8 cellular contexts compared by ENCODE assay signal in genomic region chr1:156295391-156295947, GRCh38. TPM values are rescaled to one million over a fixed set of nuclear protein-coding genes. Genes with fewer than 3 reads are reported as not detected.
DNase-seq lines count a peak whose midpoint lies in the region; ATAC-seq, FAIRE-seq and TF ChIP-seq lines count a peak whose summit lies in the region.

Gene GLMP (minus strand): TSS chr1:156295679. CDS start chr1:156295645, 34 bp downstream.

- H3K4me3 ChIP-seq in BE2C (ENCODE audit: low read depth, low read length), result peak within 1 kb of the TSS; percentile 83
- peak within 1 kb of the TSS; percentile 89 for H3K4me3 ChIP-seq in endocrine pancreas (ENCODE audit: control insufficient read depth, insufficient read depth, low read length)
- H3K4me3 ChIP-seq in lung, result peak within 1 kb of the TSS; percentile 75

- TF ChIP-seq POLR2A in H54 (IDR thresholded peaks at IDR 0.05; ENCODE audit: low read depth, low read length), result peak; percentile 45; the same call in 1 of the 2 replicates

- FAIRE-seq in H54 (lab: Jason Lieb, UNC), result no peak

- in situ Hi-C loops in KBM-7 (cut with MboI; ENCODE audit: low pct_unique_long_range_greater_than_20kb, low sequenced_read_pairs), result no loop called here

- no peaks in the 10 kb centered on the region for H3K4me1 ChIP-seq in BE2C
- peaks cover 4% of the 10 kb centered on the region for H3K4me1 ChIP-seq in endocrine pancreas (ENCODE audit: control insufficient read depth, insufficient read depth, low read length)
- peaks cover 2 to 14% of the 10 kb centered on the region in 2 donors for H3K4me1 ChIP-seq in lung (ENCODE audit: control insufficient read depth in 2 of 2, insufficient read depth in 2 of 2, low read length in 2 of 2)

- TF ChIP-seq CTCF in BE2C (IDR thresholded peaks at IDR 0.05; ENCODE audit: low read depth, low read length), result no peak
- TF ChIP-seq CTCF in lung (IDR thresholded peaks at IDR 0.05; ENCODE audit: control extremely low read depth, extremely low read depth), result no peak

- H3K27me3 ChIP-seq in BE2C, result no peaks in the 10 kb centered on the region
- no peaks in the 10 kb centered on the region for H3K27me3 ChIP-seq in endocrine pancreas (ENCODE audit: control insufficient read depth, insufficient read depth, low read length)
- H3K27me3 ChIP-seq in lung (ENCODE audit: control insufficient read depth, insufficient read depth), result no peaks in the 10 kb centered on the region

- 1% methylated on average over 17 of the region's 17 CpGs for WGBS in lung, 2 donors

- peak within 1 kb of the TSS in 1 of 2 donors; percentile 60 for H3K27ac ChIP-seq in lung (ENCODE audit: low read depth in 1 of 2, low read length in 1 of 2)

- no peaks in the 10 kb centered on the region for H3K36me3 ChIP-seq in BE2C
- no peaks in the 10 kb centered on the region for H3K36me3 ChIP-seq in endocrine pancreas (ENCODE audit: control insufficient read depth, insufficient read depth, low read length)
- peaks cover 0 to 2% of the 10 kb centered on the region in 2 donors for H3K36me3 ChIP-seq in lung (ENCODE audit: control insufficient read depth in 2 of 2, insufficient read depth in 2 of 2, low read length in 2 of 2)

- peak within 1 kb of the TSS; percentile 88 for H3K9ac ChIP-seq in endocrine pancreas (ENCODE audit: control insufficient read depth, insufficient read depth, low read length)

- H3K9me3 ChIP-seq in BE2C (no peaks in the 10 kb centered on the region), endocrine pancreas (ENCODE audit: control insufficient read depth, low read length) (no peaks in the 10 kb centered on the region), lung (ENCODE audit: control insufficient read depth in 2 of 2, insufficient read depth in 1 of 2, low read length in 1 of 2) (no peaks in the 10 kb centered on the region)

- ATAC-seq in lung (ENCODE audit: insufficient read depth, low FRiP score), result peak; percentile 62

- DNase-seq in BE2C, result peak; percentile 62
- peak; percentile 73 for DNase-seq in H54 (ENCODE audit: insufficient read length, low spot score)
- DNase-seq in NCI-H526 (lab: John Stamatoyannopoulos, UW), result peak; percentile 60 to 82
- peak; percentile 4 to 30 for DNase-seq in activated CD8-positive, alpha-beta memory T cell treated with anti-CD3 and anti-CD28 coated beads for 4 hours (ENCODE audit: low read depth in 2 of 2)
- DNase-seq in lung (ENCODE audit: low spot score), result peak; percentile 68
- peak; percentile 17 to 47 (median 31) for DNase-seq in stimulated activated CD4-positive, alpha-beta T cell treated with anti-CD3 and anti-CD28 coated beads, TNF-alpha, amount 100 ng/mL, for 24 hours (ENCODE audit: low read depth in 3 of 3)
- DNase-seq in KBM-7, result no peak

RNA-seq across cellular contexts. Expression of gene GLMP, which starts in this region (rescaled TPM):
- 21.6 TPM for polyA plus RNA-seq in BE2C (2012; ENCODE audit: insufficient read depth, insufficient read length, low read depth)
- 10 to 100 TPM; 30.1 to 71.0 TPM for total RNA-seq in lung
- polyA plus RNA-seq in lung, result 10 to 100 TPM; 48.2 to 75.8 TPM
